25 cellular contexts compared by ENCODE assay signal in the genomic region with DNA sequence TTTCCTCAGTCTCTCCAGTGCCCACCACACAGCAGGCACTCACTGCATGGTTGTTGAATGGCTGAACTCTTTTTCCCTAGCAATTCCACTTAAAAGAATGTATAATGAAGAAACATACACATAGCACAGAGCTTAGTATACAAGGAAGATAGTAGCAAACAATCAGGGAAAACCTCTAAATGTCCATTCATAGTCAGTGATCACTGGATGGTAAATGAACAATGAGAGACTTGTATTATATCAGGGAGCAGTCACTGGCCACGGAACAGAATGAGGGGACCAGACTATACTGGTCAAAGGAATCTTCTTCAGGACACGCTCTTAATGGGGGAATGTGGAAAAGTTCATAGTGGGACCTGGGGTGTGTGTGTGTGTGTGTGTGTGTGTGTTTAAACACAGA. TPM values are rescaled to one million over a fixed set of nuclear protein-coding genes. Genes with fewer than 3 reads are reported as not detected.
"Had no signal": no experiment of that assay in that cellular context is flagged by ENCODE, and none has a peak within 500 bp of the region (broad histone marks: within the 10 kb centered on the region; RNA-seq: fewer than 3 reads in every experiment).

No MANE protein-coding gene starts in this region.

- DNase-seq: IMR-90, Karpas-422, KG1, MG63, NCI-H1092, NCI-H1105 treated with DMSO at 0.1 percent for 48 hours, NCI-H1417 treated with DMSO at 0.1 percent for 48 hours, NCI-H146, NCI-H1694 treated with DMSO at 0.1 percent for 48 hours, NCI-H1930, NCI-H2081, NCI-H2171, NCI-H226, NCI-H446, NCI-H510A, NCI-H524 treated with DMSO at 0.1 percent for 48 hours, NCI-H69, NCI-H774, PC-3, SHP77, SK-N-SH had no signal

- ATAC-seq: HepG2, Panc1, PC-3 had no signal

- H3K4me3 ChIP-seq: MG63 had no signal

- FAIRE-seq: HepG2 had no signal

- H3K9me3 ChIP-seq: MG63, SK-N-SH had no signal

- H3K27ac ChIP-seq: RWPE1 had no signal

- H3K4me2 ChIP-seq: SK-N-SH had no signal

RNA-seq across cellular contexts. Expression of a gene that starts 46.6 kb away (rescaled TPM):
- total RNA-seq: HepG2, SK-MEL-5 had no signal
